Comparison of ENCODE assay signal across 2 cellular contexts in genomic region chr2:237879058-237879430, GRCh38.
TF ChIP-seq lines count a peak whose summit lies in the region.

No MANE protein-coding gene starts in this region.

TF ChIP-seq in SK-N-SH, 30 proteins besides CTCF, POLR2A, EP300 and RAD21 (continued from another document):
- no peak for TF ChIP-seq IRF3 (IDR thresholded peaks at IDR 0.05; ENCODE audit: low read depth, low read length)
- no peak for TF ChIP-seq TEAD4 (IDR thresholded peaks at IDR 0.05; ENCODE audit: borderline replicate concordance, insufficient read depth)
- TF ChIP-seq, protein P1, sequence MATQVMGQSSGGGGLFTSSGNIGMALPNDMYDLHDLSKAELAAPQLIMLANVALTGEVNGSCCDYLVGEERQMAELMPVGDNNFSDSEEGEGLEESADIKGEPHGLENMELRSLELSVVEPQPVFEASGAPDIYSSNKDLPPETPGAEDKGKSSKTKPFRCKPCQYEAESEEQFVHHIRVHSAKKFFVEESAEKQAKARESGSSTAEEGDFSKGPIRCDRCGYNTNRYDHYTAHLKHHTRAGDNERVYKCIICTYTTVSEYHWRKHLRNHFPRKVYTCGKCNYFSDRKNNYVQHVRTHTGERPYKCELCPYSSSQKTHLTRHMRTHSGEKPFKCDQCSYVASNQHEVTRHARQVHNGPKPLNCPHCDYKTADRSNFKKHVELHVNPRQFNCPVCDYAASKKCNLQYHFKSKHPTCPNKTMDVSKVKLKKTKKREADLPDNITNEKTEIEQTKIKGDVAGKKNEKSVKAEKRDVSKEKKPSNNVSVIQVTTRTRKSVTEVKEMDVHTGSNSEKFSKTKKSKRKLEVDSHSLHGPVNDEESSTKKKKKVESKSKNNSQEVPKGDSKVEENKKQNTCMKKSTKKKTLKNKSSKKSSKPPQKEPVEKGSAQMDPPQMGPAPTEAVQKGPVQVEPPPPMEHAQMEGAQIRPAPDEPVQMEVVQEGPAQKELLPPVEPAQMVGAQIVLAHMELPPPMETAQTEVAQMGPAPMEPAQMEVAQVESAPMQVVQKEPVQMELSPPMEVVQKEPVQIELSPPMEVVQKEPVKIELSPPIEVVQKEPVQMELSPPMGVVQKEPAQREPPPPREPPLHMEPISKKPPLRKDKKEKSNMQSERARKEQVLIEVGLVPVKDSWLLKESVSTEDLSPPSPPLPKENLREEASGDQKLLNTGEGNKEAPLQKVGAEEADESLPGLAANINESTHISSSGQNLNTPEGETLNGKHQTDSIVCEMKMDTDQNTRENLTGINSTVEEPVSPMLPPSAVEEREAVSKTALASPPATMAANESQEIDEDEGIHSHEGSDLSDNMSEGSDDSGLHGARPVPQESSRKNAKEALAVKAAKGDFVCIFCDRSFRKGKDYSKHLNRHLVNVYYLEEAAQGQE (IDR thresholded peaks at IDR 0.05; ENCODE audit: low read depth, low read length): no peak
- TF ChIP-seq GABPA (IDR thresholded peaks at IDR 0.05; ENCODE audit: low read depth): no peak
TF ChIP-seq in SK-N-SH: peak in this region for 0.

TF ChIP-seq in SK-N-SH treated with all-trans-retinoic acid at 6 μM for 48 hours, 23 proteins besides CTCF, POLR2A, EP300 and RAD21 (continued from another document):
- no peak for TF ChIP-seq ZFP3 (CRISPR knock-in tag; IDR thresholded peaks at IDR 0.05)
- TF ChIP-seq OSR1 (CRISPR knock-in tag; IDR thresholded peaks at IDR 0.05): no peak
- no peak for TF ChIP-seq ZFP30 (CRISPR knock-in tag; IDR thresholded peaks at IDR 0.05)
- TF ChIP-seq SNAI2 (CRISPR knock-in tag; IDR thresholded peaks at IDR 0.05): no peak
- TF ChIP-seq ISL1 (CRISPR knock-in tag; IDR thresholded peaks at IDR 0.05): no peak
- TF ChIP-seq, protein P2, sequence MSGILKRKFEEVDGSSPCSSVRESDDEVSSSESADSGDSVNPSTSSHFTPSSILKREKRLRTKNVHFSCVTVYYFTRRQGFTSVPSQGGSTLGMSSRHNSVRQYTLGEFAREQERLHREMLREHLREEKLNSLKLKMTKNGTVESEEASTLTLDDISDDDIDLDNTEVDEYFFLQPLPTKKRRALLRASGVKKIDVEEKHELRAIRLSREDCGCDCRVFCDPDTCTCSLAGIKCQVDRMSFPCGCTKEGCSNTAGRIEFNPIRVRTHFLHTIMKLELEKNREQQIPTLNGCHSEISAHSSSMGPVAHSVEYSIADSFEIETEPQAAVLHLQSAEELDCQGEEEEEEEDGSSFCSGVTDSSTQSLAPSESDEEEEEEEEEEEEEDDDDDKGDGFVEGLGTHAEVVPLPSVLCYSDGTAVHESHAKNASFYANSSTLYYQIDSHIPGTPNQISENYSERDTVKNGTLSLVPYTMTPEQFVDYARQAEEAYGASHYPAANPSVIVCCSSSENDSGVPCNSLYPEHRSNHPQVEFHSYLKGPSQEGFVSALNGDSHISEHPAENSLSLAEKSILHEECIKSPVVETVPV (CRISPR knock-in tag; IDR thresholded peaks at IDR 0.05): no peak
- TF ChIP-seq ZC3H10 (CRISPR knock-in tag; IDR thresholded peaks at IDR 0.05): no peak
- TF ChIP-seq TCF4 (CRISPR knock-in tag; IDR thresholded peaks at IDR 0.05; ENCODE audit: borderline replicate concordance): no peak
- TF ChIP-seq GLIS3 (CRISPR knock-in tag; IDR thresholded peaks at IDR 0.05): no peak
- TF ChIP-seq RARB (CRISPR knock-in tag; IDR thresholded peaks at IDR 0.05): no peak
- no peak for TF ChIP-seq ZNF8 (CRISPR knock-in tag; IDR thresholded peaks at IDR 0.05)
- TF ChIP-seq ZNF565 (CRISPR knock-in tag; conservative IDR thresholded peaks at IDR 0.05; ENCODE audit: low read depth): no peak
